ENCODE assay signal across 23 cellular contexts in genomic region chr9:98742325-98743280, GRCh38. TPM values are rescaled to one million over a fixed set of nuclear protein-coding genes. Genes with fewer than 3 reads are reported as not detected.
DNase-seq lines count a peak whose midpoint lies in the region; ATAC-seq, FAIRE-seq and TF ChIP-seq lines count a peak whose summit lies in the region.
"Had no signal": no experiment of that assay in that cellular context is flagged by ENCODE, and none has a peak within 500 bp of the region (broad histone marks: within the 10 kb centered on the region; RNA-seq: fewer than 3 reads in every experiment).

No MANE protein-coding gene starts in this region.

- H3K4me2 ChIP-seq in endothelial cell of umbilical vein (ENCODE audit: insufficient read depth, low read length) (no peak overlapping the region), osteoblast (ENCODE audit: insufficient read depth, low read length) (no peak overlapping the region)

- dilution Hi-C loops in endothelial cell of umbilical vein (cut with MboI; ENCODE audit: extremely low pct_ligation_motif_present, low sequenced_read_pairs) = no loop called here

- DNase-seq in GM03348 (ENCODE audit: low spot score) (peak; percentile 72), RKO (ENCODE audit: low spot score) (peak; percentile 47), endothelial cell of umbilical vein (ENCODE audit: low read depth, low spot score) (no peak), osteoblast (ENCODE audit: insufficient read length, low spot score, missing footprints) (peak; percentile 90), erythroblast (lab: John Stamatoyannopoulos, UW) (no peak), HK-2 (ENCODE audit: unreplicated experiment) (no peak), epidermal melanocyte (ENCODE audit: insufficient read length, low spot score) (no peak)
- DNase-seq: activated effector memory CD4-positive, alpha-beta T cell treated with Interleukin-2 at 50 U/mL for 16 hours; CD4-positive, CD25-positive, alpha-beta regulatory T cell; effector memory CD4-positive, alpha-beta T cell; GOT3; head of caudate nucleus; kidney; NCI-H187 treated with DMSO at 0.1 percent for 48 hours; NCI-H526 treated with DMSO at 0.1 percent for 48 hours; stimulated activated CD4-positive, alpha-beta T cell treated with anti-CD3 and anti-CD28 coated beads, Interleukin-2, amount 100 ng/mL, for 24 hours; T-helper 1 cell had no signal

- H3K36me3 ChIP-seq in endothelial cell of umbilical vein (ENCODE audit: control insufficient read depth in 2 of 2, extremely low read depth in 1 of 2, insufficient read depth in 2 of 2, low read length in 2 of 2) (peaks cover 3 to 4% of the 10 kb centered on the region in 2 experiments), osteoblast (ENCODE audit: insufficient read depth, low read length) (no peaks in the 10 kb centered on the region)
- H3K36me3 ChIP-seq: right atrium auricular region had no signal

- H3K4me1 ChIP-seq in endothelial cell of umbilical vein (ENCODE audit: control insufficient read depth, extremely low read depth, insufficient read depth, low read length) (no peaks in the 10 kb centered on the region), osteoblast (ENCODE audit: insufficient read depth, low read length) (peaks cover 7% of the 10 kb centered on the region)
- H3K4me1 ChIP-seq: right atrium auricular region had no signal

- TF ChIP-seq CTCF in endothelial cell of umbilical vein (IDR thresholded peaks at IDR 0.05; ENCODE audit: extremely low read depth in 1 of 2, insufficient read depth in 1 of 2, low read depth in 1 of 2, low read length in 2 of 2) = no peak
- TF ChIP-seq CTCF in osteoblast (IDR thresholded peaks at IDR 0.05; ENCODE audit: extremely low read depth, low read depth, low read length) = no peak

- H3K4me3 ChIP-seq in endothelial cell of umbilical vein (replicated peaks in 1 of 3; ENCODE audit: insufficient read depth in 1 of 3, low read depth in 1 of 3, low read length in 3 of 3) (no peak overlapping the region), osteoblast (ENCODE audit: insufficient read depth, low read length) (no peak overlapping the region)
- H3K4me3 ChIP-seq: right atrium auricular region, thoracic aorta had no signal

- no peaks in the 10 kb centered on the region for H3K9me3 ChIP-seq in endothelial cell of umbilical vein (replicated peaks; ENCODE audit: control insufficient read depth, insufficient read depth, low read length)
- H3K9me3 ChIP-seq in osteoblast (ENCODE audit: low read depth, low read length) = no peaks in the 10 kb centered on the region
- H3K9me3 ChIP-seq: right atrium auricular region, thoracic aorta had no signal

- POLR2A ChIA-PET in endothelial cell of umbilical vein (lab: Charles Lee) = no interaction called here

- CTCF ChIA-PET in endothelial cell of umbilical vein (lab: Charles Lee) = interaction anchor here (1.0 kb wide), 1 partner anchor 32 kb away, joined by 3 read pairs; no protein-coding TSS in a partner anchor

- TF ChIP-seq POLR2A in endothelial cell of umbilical vein (IDR thresholded peaks at IDR 0.05; ENCODE audit: low read depth, low read length) (no peak), erythroblast (IDR thresholded peaks at IDR 0.05; ENCODE audit: low read length) (no peak)

- H3K27ac ChIP-seq in endothelial cell of umbilical vein (ENCODE audit: insufficient read depth, low read depth, low read length) (no peak overlapping the region), osteoblast (ENCODE audit: low read depth, low read length) (no peak overlapping the region)
- H3K27ac ChIP-seq: right atrium auricular region, thoracic aorta had no signal

- intact Hi-C loops in endothelial cell of umbilical vein (cut with micrococcal nuclease) = no loop called here

- ATAC-seq in HG02678 (IDR thresholded peaks at IDR 0.05; ENCODE audit: unreplicated experiment) = no peak

- no peaks in the 10 kb centered on the region for H3K27me3 ChIP-seq in endothelial cell of umbilical vein (ENCODE audit: control insufficient read depth in 2 of 2, insufficient read depth in 2 of 2, low read length in 2 of 2)
- no peaks in the 10 kb centered on the region for H3K27me3 ChIP-seq in osteoblast (ENCODE audit: insufficient read depth, low read length)
- H3K27me3 ChIP-seq: right atrium auricular region had no signal

- FAIRE-seq in endothelial cell of umbilical vein (lab: Jason Lieb, UNC) = peak; percentile 12
- FAIRE-seq: kidney had no signal

- H2AFZ ChIP-seq in endothelial cell of umbilical vein (ENCODE audit: low read depth, low read length) (no peak overlapping the region), osteoblast (ENCODE audit: low read length) (no peak overlapping the region)

- H3K79me2 ChIP-seq in endothelial cell of umbilical vein (ENCODE audit: control insufficient read depth, insufficient read depth, low read length) = no peaks in the 10 kb centered on the region
- H3K79me2 ChIP-seq in osteoblast (ENCODE audit: insufficient read depth, low read length) = no peaks in the 10 kb centered on the region

- H4K20me1 ChIP-seq in endothelial cell of umbilical vein (replicated peaks; ENCODE audit: control insufficient read depth, extremely low read depth, insufficient read depth, low read length) = no peaks in the 10 kb centered on the region
- H4K20me1 ChIP-seq in osteoblast (ENCODE audit: insufficient read depth, low read length) = peaks cover 2% of the 10 kb centered on the region

- H3K9me1 ChIP-seq in endothelial cell of umbilical vein (replicated peaks; ENCODE audit: control insufficient read depth, extremely low read depth, insufficient read depth, low read length) = no peaks in the 10 kb centered on the region

- BruUV-seq in endothelial cell of umbilical vein (replicated peaks; lab: Mats Ljungman, UMichigan) = no TSS peak

- no peak overlapping the region for H3K9ac ChIP-seq in endothelial cell of umbilical vein (replicated peaks; ENCODE audit: extremely low read depth, insufficient read depth, low read length)

TF ChIP-seq in endothelial cell of umbilical vein, 7 proteins besides CTCF, POLR2A, EP300 and RAD21:
- no peak for TF ChIP-seq GATA2 (IDR thresholded peaks at IDR 0.05; ENCODE audit: insufficient read depth, insufficient read length, low read depth, low read length)
- peak; percentile 60 for TF ChIP-seq FOS (IDR thresholded peaks at IDR 0.05; ENCODE audit: borderline replicate concordance, insufficient read depth, low read length)

RNA-seq across cellular contexts. Expression of gene GABBR2, which starts 33.9 kb away (rescaled TPM):
- total RNA-seq in endothelial cell of umbilical vein = 6.3 and 9.2 TPM in 2 replicates
- polyA plus RNA-seq in endothelial cell of umbilical vein = 0.43 and 1.1 TPM in 2 replicates
- polyA plus RNA-seq in endothelial cell of umbilical vein (2011; cell fraction: cytosol; rRNA removed) = 1.7 and 3.4 TPM in 2 replicates
- 1.9 and 2.3 TPM in 2 replicates for polyA plus RNA-seq in endothelial cell of umbilical vein (2011; cell fraction: nucleus; rRNA removed)
- 12.9 and 16.7 TPM in 2 replicates for polyA plus RNA-seq in endothelial cell of umbilical vein (2012)
- 3.6 and 4.2 TPM in 2 replicates for polyA minus RNA-seq in endothelial cell of umbilical vein
- polyA minus RNA-seq in endothelial cell of umbilical vein (2011; cell fraction: cytosol; rRNA and poly(A)+ RNA removed) = not detected
- 2.5 and 3.9 TPM in 2 replicates for polyA minus RNA-seq in endothelial cell of umbilical vein (2011; cell fraction: nucleus; rRNA and poly(A)+ RNA removed)
- under 0.01 and 0.88 TPM in 2 replicates for total RNA-seq in osteoblast
- total RNA-seq: activated CD8-positive, alpha-beta memory T cell treated with anti-CD3 and anti-CD28 coated beads for 36 hours; CD4-positive, CD25-positive, alpha-beta regulatory T cell; mesenteric fat pad; RPMI7951; thoracic aorta had no signal
- polyA plus RNA-seq: CD4-positive, CD25-positive, alpha-beta regulatory T cell had no signal

RNA-seq across cellular contexts. Expression of gene ANKS6, which starts 53.8 kb away (rescaled TPM):
- total RNA-seq in endothelial cell of umbilical vein (18.6 and 22.3 TPM in 2 replicates), osteoblast (21.7 and 25.6 TPM in 2 replicates)
- polyA plus RNA-seq in endothelial cell of umbilical vein = 15.5 TPM in 2 replicates
- 17.7 and 21.0 TPM in 2 replicates for polyA plus RNA-seq in endothelial cell of umbilical vein (2011; cell fraction: cytosol; rRNA removed)
- polyA plus RNA-seq in endothelial cell of umbilical vein (2011; cell fraction: nucleus; rRNA removed) = 43.7 and 53.6 TPM in 2 replicates
- 23.5 and 24.0 TPM in 2 replicates for polyA plus RNA-seq in endothelial cell of umbilical vein (2012)
- polyA minus RNA-seq in endothelial cell of umbilical vein = 10.6 and 13.5 TPM in 2 replicates
- polyA minus RNA-seq in endothelial cell of umbilical vein (2011; cell fraction: cytosol; rRNA and poly(A)+ RNA removed) = 11.3 TPM
- 11.4 and 12.8 TPM in 2 replicates for polyA minus RNA-seq in endothelial cell of umbilical vein (2011; cell fraction: nucleus; rRNA and poly(A)+ RNA removed)

Comparison
In these comparisons a context has a peak if more than half of its experiments do, and no peak if none do; other contexts are left out.
1. DNase-seq: peak in GM03348 (single experiment), RKO (single experiment) and osteoblast (single experiment); none in endothelial cell of umbilical vein (single experiment), erythroblast (0 of 2), HK-2 (single experiment) and epidermal melanocyte (single experiment).